In genomic region chr6:28981833-28982475, GRCh38 we compare ENCODE assay signal across 8 cellular contexts. TPM values are rescaled to one million over a fixed set of nuclear protein-coding genes. Genes with fewer than 3 reads are reported as not detected.
A peak's percentile ranks its signal among the peaks of the same experiment; 100 is the strongest.
DNase-seq lines count a peak whose midpoint lies in the region; ATAC-seq and TF ChIP-seq lines count a peak whose summit lies in the region.

No MANE protein-coding gene starts in this region.

- peak overlapping the region; percentile 95 for H3K27ac Mint-ChIP-seq in nephron progenitor cell
- H3K27ac Mint-ChIP-seq in stimulated activated naive CD8-positive, alpha-beta T cell treated with anti-CD3 and anti-CD28 coated beads, Interleukin-15, Interleukin-2, amounts not matched to agents 100 ng/mL and 50 ng/mL, for 24 hours = peak overlapping the region; percentile 94

- H3K27me3 Mint-ChIP-seq in nephron progenitor cell (ENCODE audit: low read depth, poor library complexity) = peaks cover 32% of the 10 kb centered on the region
- peaks cover 70% of the 10 kb centered on the region for H3K27me3 Mint-ChIP-seq in stimulated activated naive CD8-positive, alpha-beta T cell treated with anti-CD3 and anti-CD28 coated beads, Interleukin-15, Interleukin-2, amounts not matched to agents 100 ng/mL and 50 ng/mL, for 24 hours

- peak overlapping the region; percentile 95 for H3K4me3 Mint-ChIP-seq in nephron progenitor cell
- H3K4me3 Mint-ChIP-seq in stimulated activated naive CD8-positive, alpha-beta T cell treated with anti-CD3 and anti-CD28 coated beads, Interleukin-15, Interleukin-2, amounts not matched to agents 100 ng/mL and 50 ng/mL, for 24 hours = peak overlapping the region; percentile 95

- DNase-seq in Kasumi-1 (lab: John Stamatoyannopoulos, UW) = peak; percentile 78 to 81
- DNase-seq in SHP77 (lab: John Stamatoyannopoulos, UW) = peak; percentile 53 to 73
- peak; percentile 90 for DNase-seq in activated effector memory CD4-positive, alpha-beta T cell treated with anti-CD3 and anti-CD28 coated beads, Interleukin-2, amount 50 U/mL, for 16 hours
- DNase-seq in fibroblast of villous mesenchyme (ENCODE audit: low read depth) = peak; percentile 95
- peak; percentile 77 for DNase-seq in nephron progenitor cell

- H3K4me1 Mint-ChIP-seq in nephron progenitor cell = peaks cover 90% of the 10 kb centered on the region
- H3K4me1 Mint-ChIP-seq in stimulated activated naive CD8-positive, alpha-beta T cell treated with anti-CD3 and anti-CD28 coated beads, Interleukin-15, Interleukin-2, amounts not matched to agents 100 ng/mL and 50 ng/mL, for 24 hours (ENCODE audit: low read depth) = peaks cover 67% of the 10 kb centered on the region

- peak overlapping the region; percentile 94 for H3K4me3 ChIP-seq in fibroblast of villous mesenchyme (ENCODE audit: low read depth, low read length)

- H3K36me3 Mint-ChIP-seq in nephron progenitor cell (ENCODE audit: low read depth) = peaks cover 24% of the 10 kb centered on the region
- peaks cover 8% of the 10 kb centered on the region for H3K36me3 Mint-ChIP-seq in stimulated activated naive CD8-positive, alpha-beta T cell treated with anti-CD3 and anti-CD28 coated beads, Interleukin-15, Interleukin-2, amounts not matched to agents 100 ng/mL and 50 ng/mL, for 24 hours (ENCODE audit: low read depth)

- peak overlapping the region; percentile 32; the same call in 1 of the 2 replicates for H3K27ac ChIP-seq in C4-2B

- TF ChIP-seq CTCF in C4-2B (conservative IDR thresholded peaks at IDR 0.05) (no peak), fibroblast of villous mesenchyme (IDR thresholded peaks at IDR 0.05; ENCODE audit: insufficient read depth, low read depth, low read length) (no peak), nephron progenitor cell (IDR thresholded peaks at IDR 0.05) (no peak)

- H3K9me3 Mint-ChIP-seq in nephron progenitor cell = peaks cover 28% of the 10 kb centered on the region
- no peaks in the 10 kb centered on the region for H3K9me3 Mint-ChIP-seq in stimulated activated naive CD8-positive, alpha-beta T cell treated with anti-CD3 and anti-CD28 coated beads, Interleukin-15, Interleukin-2, amounts not matched to agents 100 ng/mL and 50 ng/mL, for 24 hours

- ATAC-seq in GM21526 (IDR thresholded peaks at IDR 0.05; ENCODE audit: low FRiP score, unreplicated experiment) = peak; percentile 54

RNA-seq across cellular contexts. Expression of gene ZNF311, which starts 23.2 kb away (rescaled TPM):
- 0.43 and 0.97 TPM in 2 replicates for total RNA-seq in fibroblast of villous mesenchyme

RNA-seq across cellular contexts. Expression of gene TRIM27, which starts 58.2 kb away (rescaled TPM):
- total RNA-seq in fibroblast of villous mesenchyme = 57.0 and 76.9 TPM in 2 replicates

Comparison
In these comparisons a context has a peak if more than half of its experiments do, and no peak if none do; other contexts are left out.
1. Peak in every context shown above with its lines: DNase-seq, ATAC-seq, H3K4me3 ChIP-seq and H3K27ac ChIP-seq.